In the genomic region with DNA sequence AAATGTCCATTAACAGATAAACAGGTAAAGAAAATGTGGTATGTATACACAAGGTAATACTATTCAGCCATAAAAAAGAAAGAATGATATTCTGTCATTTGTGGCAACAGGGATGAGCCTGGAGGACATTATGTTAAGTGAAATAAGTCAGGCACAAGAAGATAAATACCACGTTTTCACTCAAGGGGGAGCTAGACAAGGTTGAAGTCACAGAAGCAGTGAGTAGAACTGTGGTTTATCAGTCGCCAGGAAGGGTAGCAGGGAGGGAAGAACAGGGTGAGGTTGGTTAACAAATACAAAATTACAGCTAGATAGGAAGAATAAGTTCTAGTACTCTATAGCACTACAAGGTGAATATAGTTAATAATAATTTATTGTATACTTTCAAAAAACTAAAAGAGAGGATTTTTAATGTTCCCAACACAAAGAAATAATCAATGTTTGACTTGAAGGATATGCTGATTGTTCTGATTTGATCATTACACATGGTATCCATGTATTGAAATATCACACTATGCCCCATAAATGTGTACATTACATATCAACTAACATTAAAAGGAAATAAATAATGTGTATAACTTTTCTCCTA, we compare ENCODE assay signal across 8 cellular contexts. TPM values are rescaled to one million over a fixed set of nuclear protein-coding genes. Genes with fewer than 3 reads are reported as not detected.
A peak's percentile ranks its signal among the peaks of the same experiment; 100 is the strongest.
DNase-seq lines count a peak whose midpoint lies in the region; ATAC-seq and TF ChIP-seq lines count a peak whose summit lies in the region.

No MANE protein-coding gene starts in this region.

- no peak for TF ChIP-seq POLR2A in thyroid gland (IDR thresholded peaks at IDR 0.05)

- 26% methylated on average over 2 of the region's 2 CpGs for WGBS in thyroid gland, 2 donors

- H3K36me3 Mint-ChIP-seq in activated CD8-positive, alpha-beta T cell treated with anti-CD3 and anti-CD28 coated beads, Interleukin-2, amount 10 ng/mL, durations not matched to agents 7 days and 5 days (ENCODE audit: low read depth) = peaks cover 7% of the 10 kb centered on the region

- H3K27me3 Mint-ChIP-seq in activated CD8-positive, alpha-beta T cell treated with anti-CD3 and anti-CD28 coated beads, Interleukin-2, amount 10 ng/mL, durations not matched to agents 7 days and 5 days (ENCODE audit: low read depth) = no peaks in the 10 kb centered on the region

- H3K4me1 ChIP-seq in thyroid gland = peaks cover 0 to 4% of the 10 kb centered on the region in 2 donors

- DNase-seq in AG09309 (ENCODE audit: low read depth) = peak; percentile 43
- peak; percentile 21 for DNase-seq in G401 (ENCODE audit: low spot score)
- DNase-seq in NCI-H146 treated with DMSO at 0.1 percent for 48 hours (lab: John Stamatoyannopoulos, UW; ENCODE audit: unreplicated experiment) = peak; percentile 55
- DNase-seq in activated CD8-positive, alpha-beta T cell treated with anti-CD3 and anti-CD28 coated beads, Interleukin-2, amount 10 ng/mL, durations not matched to agents 7 days and 5 days = peak; percentile 55
- peak; percentile 61 for DNase-seq in iPS-NIHi7 (ENCODE audit: extremely low spot score)
- no peak for DNase-seq in thyroid gland
- DNase-seq in caudate nucleus (lab: John Stamatoyannopoulos, UW) = no peak

- no peak overlapping the region for H3K4me3 ChIP-seq in AG09309 (ENCODE audit: control insufficient read depth, low read depth, low read length)
- no peak overlapping the region for H3K4me3 ChIP-seq in thyroid gland (replicated peaks in 1 of 3)

- no peaks in the 10 kb centered on the region for H3K36me3 ChIP-seq in thyroid gland

- TF ChIP-seq CTCF in AG09309 (IDR thresholded peaks at IDR 0.05; ENCODE audit: control insufficient read depth, insufficient read depth, low read depth, low read length, missing control alignments) (peak; percentile 57), thyroid gland (IDR thresholded peaks at IDR 0.05) (peak in 4 of 6 experiments; percentile 59 to 89 (median 72))

- in situ Hi-C loops in G401 (cut with HindIII; ENCODE audit: low sequenced_read_pairs) = no loop called here

- peak; percentile 64 for ATAC-seq in HG02623 (IDR thresholded peaks at IDR 0.05; ENCODE audit: unreplicated experiment)
- ATAC-seq in activated CD8-positive, alpha-beta T cell treated with anti-CD3 and anti-CD28 coated beads, Interleukin-2, amount 10 ng/mL, durations not matched to agents 7 days and 5 days = peak; percentile 77

- H3K9me3 ChIP-seq in thyroid gland = no peaks in the 10 kb centered on the region

- intact Hi-C loops in thyroid gland (cut with DNase I) = loop anchor here (5.0 kb wide), 1 partner anchor 374 kb away; no protein-coding TSS in a partner anchor

- no peaks in the 10 kb centered on the region for H3K9me3 Mint-ChIP-seq in activated CD8-positive, alpha-beta T cell treated with anti-CD3 and anti-CD28 coated beads, Interleukin-2, amount 10 ng/mL, durations not matched to agents 7 days and 5 days (ENCODE audit: insufficient read depth)

- H3K27ac ChIP-seq in thyroid gland (no peak overlapping the region), caudate nucleus (ENCODE audit: low read depth, low read length) (no peak overlapping the region)

- H3K4me1 Mint-ChIP-seq in activated CD8-positive, alpha-beta T cell treated with anti-CD3 and anti-CD28 coated beads, Interleukin-2, amount 10 ng/mL, durations not matched to agents 7 days and 5 days (ENCODE audit: low read depth) = peaks cover 12% of the 10 kb centered on the region

- CTCF ChIA-PET in activated CD8-positive, alpha-beta T cell treated with anti-CD3 and anti-CD28 coated beads, Interleukin-2, amount 10 ng/mL, durations not matched to agents 7 days and 5 days (lab: Charles Lee) = interaction anchor here (0.6 to 2.9 kb wide), 24 partner anchors 8 to 391 kb away, joined by 3 to 50 read pairs (median 4); partner anchors contain the start of genes QRSL1 and RTN4IP1

- no peaks in the 10 kb centered on the region for H3K27me3 ChIP-seq in thyroid gland

- H3K4me3 Mint-ChIP-seq in activated CD8-positive, alpha-beta T cell treated with anti-CD3 and anti-CD28 coated beads, Interleukin-2, amount 10 ng/mL, durations not matched to agents 7 days and 5 days = no peak overlapping the region

- POLR2A ChIA-PET in activated CD8-positive, alpha-beta T cell treated with anti-CD3 and anti-CD28 coated beads, Interleukin-2, amount 10 ng/mL, durations not matched to agents 7 days and 5 days (lab: Charles Lee) = no interaction called here

- H3K27ac Mint-ChIP-seq in activated CD8-positive, alpha-beta T cell treated with anti-CD3 and anti-CD28 coated beads, Interleukin-2, amount 10 ng/mL, durations not matched to agents 7 days and 5 days = no peak overlapping the region

RNA-seq across cellular contexts. Expression of gene RTN4IP1, which starts 21.1 kb away (rescaled TPM):
- 12.9 and 24.3 TPM in 2 replicates for total RNA-seq in G401 (2014; rRNA removed; shearing (Covaris generic))
- total RNA-seq in activated CD8-positive, alpha-beta T cell treated with anti-CD3 and anti-CD28 coated beads, Interleukin-2, amount 10 ng/mL, durations not matched to agents 7 days and 5 days = 1 to 10 TPM; 7.4 to 8.7 TPM
- total RNA-seq in thyroid gland = 10 to 100 TPM in 1 of 4 donors, 1 to 10 TPM in 3; 3.6 to 10.9 (median 8.6) TPM

RNA-seq across cellular contexts. Expression of gene QRSL1, which starts 21.2 kb away (rescaled TPM):
- total RNA-seq in G401 (2014; rRNA removed; shearing (Covaris generic)) = 15.1 and 17.7 TPM in 2 replicates
- total RNA-seq in activated CD8-positive, alpha-beta T cell treated with anti-CD3 and anti-CD28 coated beads, Interleukin-2, amount 10 ng/mL, durations not matched to agents 7 days and 5 days = 10 to 100 TPM; 12.3 to 14.2 TPM
- total RNA-seq in thyroid gland = 10 to 100 TPM; 11.4 to 16.4 (median 15.9) TPM

Comparison
In these comparisons a context has a peak if more than half of its experiments do, and no peak if none do; other contexts are left out.
1. DNase-seq: peak in AG09309 (single experiment), G401 (single experiment), NCI-H146 treated with DMSO at 0.1 percent for 48 hours (single experiment), activated CD8-positive, alpha-beta T cell treated with anti-CD3 and anti-CD28 coated beads, Interleukin-2, amount 10 ng/mL, durations not matched to agents 7 days and 5 days (single experiment) and iPS-NIHi7 (single experiment); none in thyroid gland (0 of 2) and caudate nucleus (0 of 61).